Comparison of ENCODE assay signal across 1 cellular context in genomic region chr11:69381681-69382130, GRCh38.
TF ChIP-seq lines count a peak whose summit lies in the region.

No MANE protein-coding gene starts in this region.

TF ChIP-seq in H1, 55 proteins besides CTCF, POLR2A, EP300 and RAD21 (continued from another document):
- TF ChIP-seq, protein P1, sequence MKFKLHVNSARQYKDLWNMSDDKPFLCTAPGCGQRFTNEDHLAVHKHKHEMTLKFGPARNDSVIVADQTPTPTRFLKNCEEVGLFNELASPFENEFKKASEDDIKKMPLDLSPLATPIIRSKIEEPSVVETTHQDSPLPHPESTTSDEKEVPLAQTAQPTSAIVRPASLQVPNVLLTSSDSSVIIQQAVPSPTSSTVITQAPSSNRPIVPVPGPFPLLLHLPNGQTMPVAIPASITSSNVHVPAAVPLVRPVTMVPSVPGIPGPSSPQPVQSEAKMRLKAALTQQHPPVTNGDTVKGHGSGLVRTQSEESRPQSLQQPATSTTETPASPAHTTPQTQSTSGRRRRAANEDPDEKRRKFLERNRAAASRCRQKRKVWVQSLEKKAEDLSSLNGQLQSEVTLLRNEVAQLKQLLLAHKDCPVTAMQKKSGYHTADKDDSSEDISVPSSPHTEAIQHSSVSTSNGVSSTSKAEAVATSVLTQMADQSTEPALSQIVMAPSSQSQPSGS (IDR thresholded peaks at IDR 0.05; ENCODE audit: low read length), result no peak
- TF ChIP-seq RBBP5 (IDR thresholded peaks at IDR 0.05; ENCODE audit: borderline replicate concordance, low read depth, low read length) (no peak), GTF2F1 (IDR thresholded peaks at IDR 0.05; ENCODE audit: borderline replicate concordance, low read depth, low read length) (no peak), YY1 (IDR thresholded peaks at IDR 0.05; ENCODE audit: low read depth, low read length) (no peak), POU5F1 (IDR thresholded peaks at IDR 0.05; ENCODE audit: low read depth, low read length) (no peak), SIN3A (conservative IDR thresholded peaks at IDR 0.05 in 1 of 2, IDR thresholded peaks at IDR 0.05 in 1 of 2; ENCODE audit: low read depth in 1 of 2, low read length in 2 of 2) (no peak), RXRA (IDR thresholded peaks at IDR 0.05; ENCODE audit: insufficient read depth, low read depth, low read length) (no peak), SAP30 (IDR thresholded peaks at IDR 0.05; ENCODE audit: insufficient read depth, insufficient replicate concordance, low read length) (no peak), KDM5A (IDR thresholded peaks at IDR 0.05; ENCODE audit: low read length) (no peak), SIRT6 (IDR thresholded peaks at IDR 0.05; ENCODE audit: low read length) (no peak)
